In genomic region chr1:20150969-20151368, GRCh38 we compare ENCODE assay signal across 1 cellular context.
TF ChIP-seq lines count a peak whose summit lies in the region.

No MANE protein-coding gene starts in this region.

TF ChIP-seq in K562, 482 proteins besides CTCF, POLR2A, EP300 and RAD21:
- TF ChIP-seq SMARCA5 (IDR thresholded peaks at IDR 0.05) (peak; percentile 60; the same call in 1 of the 2 replicates), JUN (IDR thresholded peaks at IDR 0.05; ENCODE audit: borderline replicate concordance, low read depth, low read length) (no peak), JUN (CRISPR knock-in tag; IDR thresholded peaks at IDR 0.05; ENCODE audit: borderline replicate concordance) (no peak), ZNF740 (CRISPR knock-in tag; IDR thresholded peaks at IDR 0.05) (no peak), ZNF740 (tag; IDR thresholded peaks at IDR 0.05) (no peak), KDM1A (IDR thresholded peaks at IDR 0.05) (peak; percentile 50 to 79; a peak in 3 of 4 replicates), BCOR (IDR thresholded peaks at IDR 0.05) (peak; percentile 90), RBM25 (IDR thresholded peaks at IDR 0.05; ENCODE audit: low read depth, low read length, severe bottlenecking) (peak; percentile 78), PHF20 (IDR thresholded peaks at IDR 0.05; ENCODE audit: partially characterized antibody) (peak; percentile 30), MXI1 (IDR thresholded peaks at IDR 0.05; ENCODE audit: low read depth, low read length) (no peak), ZNF589 (CRISPR knock-in tag; IDR thresholded peaks at IDR 0.05; ENCODE audit: low read depth) (no peak), CBX1 (IDR thresholded peaks at IDR 0.05; ENCODE audit: low read depth) (peak; percentile 65; the same call in 1 of the 2 replicates)
